In genomic region chr6:152436-152835, GRCh38 we compare ENCODE assay signal across 7 cellular contexts.
DNase-seq lines count a peak whose midpoint lies in the region; FAIRE-seq and TF ChIP-seq lines count a peak whose summit lies in the region.
"Not testable (repeated sequence)": the region's sequence is repeated elsewhere in the genome, so short reads cannot be mapped to it uniquely, and the experiment has no call there.

No MANE protein-coding gene starts in this region.

- not testable (repeated sequence) for H3K79me1 ChIP-seq in mesendoderm (ENCODE audit: low read length); trophoblast cell (ENCODE audit: low read length)

- not testable (repeated sequence) for H4K91ac ChIP-seq in trophoblast cell (ENCODE audit: low read depth, low read length)

- H3K56ac ChIP-seq in mesendoderm (ENCODE audit: low read length), result not testable (repeated sequence)

- not testable (repeated sequence) for FAIRE-seq in bronchial epithelial cell (lab: Jason Lieb, UNC)

- not testable (repeated sequence) for H3K36me3 ChIP-seq in Loucy (ENCODE audit: insufficient read depth, low read length); bronchial epithelial cell (ENCODE audit: control insufficient read depth, insufficient read depth, low read length); mesendoderm (ENCODE audit: control insufficient read depth, insufficient read depth, low read length); trophoblast cell (ENCODE audit: control insufficient read depth in 1 of 2, insufficient read depth in 2 of 2, low read length in 2 of 2)

- H3K9me2 ChIP-seq in Loucy (replicated peaks; ENCODE audit: low read depth, low read length), result not testable (repeated sequence)

- not testable (repeated sequence) for H3K27me3 ChIP-seq in Loucy (ENCODE audit: insufficient read depth, low read length, poor library complexity, severe bottlenecking); bronchial epithelial cell (ENCODE audit: control insufficient read depth, insufficient read depth, low read length); mesendoderm (ENCODE audit: insufficient read depth, low read length, poor library complexity); trophoblast cell (ENCODE audit: insufficient read depth, low read length)

- not testable (repeated sequence) for H2BK120ac ChIP-seq in mesendoderm (ENCODE audit: low read depth, low read length); trophoblast cell (ENCODE audit: insufficient read depth, low read length, poor library complexity)

- peaks cover 15% of the 10 kb centered on the region; the same call in 1 of the 2 replicates for H3F3A ChIP-seq in Loucy (ENCODE audit: low read depth)

- H3K23ac ChIP-seq in mesendoderm (ENCODE audit: low read length); trophoblast cell (ENCODE audit: low read length): not testable (repeated sequence)

- H3K14ac ChIP-seq in trophoblast cell (ENCODE audit: low read length), result not testable (repeated sequence)

- not testable (repeated sequence) for H3K18ac ChIP-seq in mesendoderm (ENCODE audit: low read length); trophoblast cell (ENCODE audit: low read length)

- H2AFZ ChIP-seq in Loucy (ENCODE audit: low read length); trophoblast cell (ENCODE audit: insufficient read depth, low read length, poor library complexity): not testable (repeated sequence)

- H3K9me3 ChIP-seq in Loucy (ENCODE audit: insufficient read depth, low read depth, low read length); trophoblast cell (ENCODE audit: insufficient read depth, low read depth, low read length): not testable (repeated sequence)

- not testable (repeated sequence) for H4K12ac ChIP-seq in trophoblast cell (ENCODE audit: low read depth, low read length)

- H2BK12ac ChIP-seq in trophoblast cell (ENCODE audit: low read length), result not testable (repeated sequence)

- not testable (repeated sequence) for H3K27ac ChIP-seq in mesendoderm (ENCODE audit: low read depth, low read length); trophoblast cell (ENCODE audit: low read depth, low read length)

- H3K4me1 ChIP-seq in Loucy (ENCODE audit: insufficient read depth, low read length, poor library complexity, severe bottlenecking), result peaks cover 76% of the 10 kb centered on the region
- H3K4me1 ChIP-seq in mesendoderm (ENCODE audit: control insufficient read depth, low read depth, low read length); trophoblast cell (ENCODE audit: control insufficient read depth in 1 of 2, insufficient read depth in 2 of 2, low read length in 2 of 2): not testable (repeated sequence)

- not testable (repeated sequence) for H3K9ac ChIP-seq in Loucy (ENCODE audit: low read depth, low read length, poor library complexity, severe bottlenecking); mesendoderm (ENCODE audit: low read length); trophoblast cell (ENCODE audit: low read length)

- WGBS in mesendoderm (ENCODE audit: extremely low coverage, insufficient coverage, low lambda C conversion rate), result no CpG with 5 or more reads among the region's 3 CpGs
- WGBS in trophoblast cell (ENCODE audit: extremely low coverage, insufficient coverage, insufficient read length), result no CpG with 5 or more reads among the region's 3 CpGs

- not testable (repeated sequence) for H2AK5ac ChIP-seq in mesendoderm (ENCODE audit: low read length); trophoblast cell (ENCODE audit: low read length)

- DNase-seq in EH (ENCODE audit: low read depth) (peak; percentile 10), amniotic epithelial cell (ENCODE audit: low read depth) (peak; percentile 46), bronchial epithelial cell (ENCODE audit: low read depth) (peak; percentile 18), fibroblast of the aortic adventitia (ENCODE audit: low read depth) (peak; percentile 22), mesendoderm (peak; percentile 6), trophoblast cell (peak; percentile 67 to 95)

- H3K4me2 ChIP-seq in Loucy (ENCODE audit: low read depth, low read length, poor library complexity, severe bottlenecking), result peak overlapping the region; percentile 68
- not testable (repeated sequence) for H3K4me2 ChIP-seq in mesendoderm (ENCODE audit: low read length); trophoblast cell (ENCODE audit: low read length)

- not testable (repeated sequence) for H4K8ac ChIP-seq in mesendoderm (ENCODE audit: low read depth, low read length); trophoblast cell (ENCODE audit: low read depth, low read length)

- not testable (repeated sequence) for H4K20me1 ChIP-seq in Loucy (ENCODE audit: insufficient read depth, low read length, poor library complexity, severe bottlenecking)

- not testable (repeated sequence) for H2BK15ac ChIP-seq in mesendoderm (replicated peaks; ENCODE audit: low read depth)

- H3K79me2 ChIP-seq in Loucy (ENCODE audit: insufficient read depth, low read length); mesendoderm (ENCODE audit: control insufficient read depth, insufficient read depth, low read length); trophoblast cell (ENCODE audit: control insufficient read depth, insufficient read depth, low read length, poor library complexity): not testable (repeated sequence)

- not testable (repeated sequence) for H4K5ac ChIP-seq in mesendoderm (ENCODE audit: low read length)

- not testable (repeated sequence) for H3K4ac ChIP-seq in mesendoderm (ENCODE audit: low read depth, low read length); trophoblast cell (ENCODE audit: low read depth, low read length)

- not testable (repeated sequence) for TF ChIP-seq CTCF in Loucy (conservative IDR thresholded peaks at IDR 0.05; ENCODE audit: low read length); bronchial epithelial cell (IDR thresholded peaks at IDR 0.05; ENCODE audit: insufficient read depth, low read length, severe bottlenecking); fibroblast of the aortic adventitia (IDR thresholded peaks at IDR 0.05; ENCODE audit: insufficient read depth, low read length)

- not testable (repeated sequence) for H2BK5ac ChIP-seq in mesendoderm (ENCODE audit: low read length); trophoblast cell (ENCODE audit: low read depth, low read length, poor library complexity)

- not testable (repeated sequence) for H3K4me3 ChIP-seq in Loucy (ENCODE audit: low read length, poor library complexity, severe bottlenecking); bronchial epithelial cell (ENCODE audit: low read depth, low read length); fibroblast of the aortic adventitia (ENCODE audit: low read depth, low read length); mesendoderm (ENCODE audit: low read length); trophoblast cell (ENCODE audit: low read depth, low read length)

Comparison
In these comparisons a context has a peak if more than half of its experiments do, and no peak if none do; other contexts are left out.
1. DNase-seq: peak in every context shown above with its lines; median percentile 81 in trophoblast cell; 46 in amniotic epithelial cell; 22 in fibroblast of the aortic adventitia; 18 in bronchial epithelial cell; 10 in EH; 6 in mesendoderm.